In genomic region chr15:93830221-93830765, GRCh38 we compare ENCODE assay signal across 19 cellular contexts.
A peak's percentile ranks its signal among the peaks of the same experiment; 100 is the strongest.
DNase-seq lines count a peak whose midpoint lies in the region; ATAC-seq and TF ChIP-seq lines count a peak whose summit lies in the region.
"Had no signal": no experiment of that assay in that cellular context is flagged by ENCODE, and none has a peak within 500 bp of the region (broad histone marks: within the 10 kb centered on the region; RNA-seq: fewer than 3 reads in every experiment).

No MANE protein-coding gene starts in this region.

- H3K27ac ChIP-seq in HUES48 (ENCODE audit: low read depth, low read length): peak overlapping the region; percentile 77
- peak overlapping the region; percentile 97 for H3K27ac ChIP-seq in hepatocyte
- H3K27ac ChIP-seq in gastroesophageal sphincter: peak overlapping the region in 1 of 4 donors; percentile 46
- H3K27ac ChIP-seq: lower lobe of right lung, ovary, right atrium auricular region had no signal

- no peaks in the 10 kb centered on the region for H3K27me3 ChIP-seq in HUES48 (ENCODE audit: control insufficient read depth, insufficient read depth, low read length)
- no peaks in the 10 kb centered on the region for H3K27me3 ChIP-seq in adipocyte (replicated peaks; ENCODE audit: control insufficient read depth, insufficient read depth, low read length)
- no peaks in the 10 kb centered on the region for H3K27me3 ChIP-seq in hepatocyte
- no peaks in the 10 kb centered on the region for H3K27me3 ChIP-seq in gastroesophageal sphincter
- H3K27me3 ChIP-seq: ovary had no signal

- H3K9me2 ChIP-seq in hepatocyte (replicated peaks; ENCODE audit: insufficient read depth): no peaks in the 10 kb centered on the region

- peaks cover 36% of the 10 kb centered on the region for H3K4me1 Mint-ChIP-seq in type B pancreatic cell (ENCODE audit: unreplicated experiment)
- H3K4me1 Mint-ChIP-seq: CD8-positive, alpha-beta memory T cell; T-cell had no signal

- DNase-seq in adipocyte (ENCODE audit: low read depth) (no peak), hepatocyte (ENCODE audit: low spot score) (no peak), type B pancreatic cell (ENCODE audit: extremely low spot score, unreplicated experiment) (no peak)
- DNase-seq: activated CD4-positive, alpha-beta T cell treated with anti-CD3 and anti-CD28 coated beads for 48 hours; CD8-positive, alpha-beta memory T cell; HCEC 1CT; hippocampal formation; lower lobe of right lung; NCI-H1105 treated with DMSO at 0.1 percent for 48 hours; NCI-H526; SHP77; T-cell had no signal

- TF ChIP-seq EP300 in gastroesophageal sphincter (IDR thresholded peaks at IDR 0.05): no peak

- H3K79me2 ChIP-seq in hepatocyte: no peaks in the 10 kb centered on the region

- 91% methylated on average over 1 of the region's 1 CpG for WGBS in hepatocyte (ENCODE audit: low lambda C conversion rate, missing lambda C conversion rate)
- WGBS in gastroesophageal sphincter (ENCODE audit: low coverage in 1 of 2), 2 donors: 100% methylated on average over 1 of the region's 1 CpG

- H2AFZ ChIP-seq in hepatocyte: peak overlapping the region; percentile 34

- H4K20me1 ChIP-seq in hepatocyte (ENCODE audit: insufficient read depth, poor library complexity, severe bottlenecking): no peaks in the 10 kb centered on the region

- H3K36me3 Mint-ChIP-seq in type B pancreatic cell: no peaks in the 10 kb centered on the region
- H3K36me3 Mint-ChIP-seq: activated naive CD4-positive, alpha-beta T cell treated with anti-CD3 and anti-CD28 coated beads, Interleukin-2, amount 50 U/mL, for 72 hours; CD8-positive, alpha-beta memory T cell; T-cell had no signal

- TF ChIP-seq CTCF in hepatocyte (IDR thresholded peaks at IDR 0.05; ENCODE audit: poor library complexity): no peak
- TF ChIP-seq CTCF in type B pancreatic cell (conservative IDR thresholded peaks at IDR 0.05): no peak
- no peak for TF ChIP-seq CTCF in gastroesophageal sphincter (IDR thresholded peaks at IDR 0.05)

- H3K4me1 ChIP-seq in HUES48 (ENCODE audit: control insufficient read depth, insufficient read depth, low read length) (peaks cover 8% of the 10 kb centered on the region; the same call in 1 of the 2 replicates), adipocyte (ENCODE audit: control insufficient read depth, insufficient read depth, low read length) (peaks cover 13% of the 10 kb centered on the region), hepatocyte (ENCODE audit: insufficient read depth) (peaks cover 16% of the 10 kb centered on the region), gastroesophageal sphincter (peaks cover 4 to 29% (median 4%) of the 10 kb centered on the region in 3 donors)
- H3K4me1 ChIP-seq: lower lobe of right lung, right atrium auricular region had no signal

- H3K27ac Mint-ChIP-seq in type B pancreatic cell: peak overlapping the region; percentile 98
- H3K27ac Mint-ChIP-seq: activated naive CD4-positive, alpha-beta T cell treated with anti-CD3 and anti-CD28 coated beads, Interleukin-2, amount 50 U/mL, for 72 hours; CD8-positive, alpha-beta memory T cell; T-cell had no signal

- peak overlapping the region; percentile 19 for H3K4me2 ChIP-seq in hepatocyte

- H3K27me3 Mint-ChIP-seq in type B pancreatic cell: no peaks in the 10 kb centered on the region

- H3K4me3 ChIP-seq in HUES48 (ENCODE audit: low read depth, low read length) (no peak overlapping the region), adipocyte (ENCODE audit: low read length) (no peak overlapping the region), hepatocyte (no peak overlapping the region), gastroesophageal sphincter (no peak overlapping the region)
- H3K4me3 ChIP-seq: lower lobe of right lung, ovary, right atrium auricular region had no signal

- H3K9me3 ChIP-seq in HUES48 (ENCODE audit: control insufficient read depth, insufficient read depth, low read length) (no peaks in the 10 kb centered on the region), adipocyte (ENCODE audit: control insufficient read depth, low read length) (no peaks in the 10 kb centered on the region), hepatocyte (ENCODE audit: low read depth) (no peaks in the 10 kb centered on the region), gastroesophageal sphincter (no peaks in the 10 kb centered on the region)
- H3K9me3 ChIP-seq: lower lobe of right lung, ovary, right atrium auricular region had no signal

- H3K4me3 Mint-ChIP-seq in type B pancreatic cell: no peak overlapping the region
- H3K4me3 Mint-ChIP-seq: CD8-positive, alpha-beta memory T cell; T-cell had no signal

- ATAC-seq in gastroesophageal sphincter (no peak), HG03135 (IDR thresholded peaks at IDR 0.05; ENCODE audit: unreplicated experiment) (no peak), HG03159 (IDR thresholded peaks at IDR 0.05; ENCODE audit: unreplicated experiment) (no peak)
- ATAC-seq: T-cell had no signal

- TF ChIP-seq POLR2A in gastroesophageal sphincter (IDR thresholded peaks at IDR 0.05): no peak

- H3K9ac ChIP-seq in HUES48 (ENCODE audit: low read depth, low read length) (no peak overlapping the region), adipocyte (ENCODE audit: low read length) (peak overlapping the region; percentile 8)

- no peaks in the 10 kb centered on the region for H3K9me3 Mint-ChIP-seq in type B pancreatic cell
- H3K9me3 Mint-ChIP-seq: activated naive CD4-positive, alpha-beta T cell treated with anti-CD3 and anti-CD28 coated beads, Interleukin-2, amount 50 U/mL, for 72 hours; CD8-positive, alpha-beta memory T cell; T-cell had no signal

- no peaks in the 10 kb centered on the region for H3K36me3 ChIP-seq in HUES48 (ENCODE audit: control insufficient read depth, insufficient read depth, low read length)
- H3K36me3 ChIP-seq in adipocyte (ENCODE audit: control insufficient read depth, insufficient read depth, low read length, severe bottlenecking): no peaks in the 10 kb centered on the region
- H3K36me3 ChIP-seq in hepatocyte (replicated peaks; ENCODE audit: insufficient read depth, low read depth): no peaks in the 10 kb centered on the region
- H3K36me3 ChIP-seq in gastroesophageal sphincter: no peaks in the 10 kb centered on the region
- H3K36me3 ChIP-seq: lower lobe of right lung, ovary, right atrium auricular region had no signal
